ENCODE assay signal across 1 cellular context in the genomic region with DNA sequence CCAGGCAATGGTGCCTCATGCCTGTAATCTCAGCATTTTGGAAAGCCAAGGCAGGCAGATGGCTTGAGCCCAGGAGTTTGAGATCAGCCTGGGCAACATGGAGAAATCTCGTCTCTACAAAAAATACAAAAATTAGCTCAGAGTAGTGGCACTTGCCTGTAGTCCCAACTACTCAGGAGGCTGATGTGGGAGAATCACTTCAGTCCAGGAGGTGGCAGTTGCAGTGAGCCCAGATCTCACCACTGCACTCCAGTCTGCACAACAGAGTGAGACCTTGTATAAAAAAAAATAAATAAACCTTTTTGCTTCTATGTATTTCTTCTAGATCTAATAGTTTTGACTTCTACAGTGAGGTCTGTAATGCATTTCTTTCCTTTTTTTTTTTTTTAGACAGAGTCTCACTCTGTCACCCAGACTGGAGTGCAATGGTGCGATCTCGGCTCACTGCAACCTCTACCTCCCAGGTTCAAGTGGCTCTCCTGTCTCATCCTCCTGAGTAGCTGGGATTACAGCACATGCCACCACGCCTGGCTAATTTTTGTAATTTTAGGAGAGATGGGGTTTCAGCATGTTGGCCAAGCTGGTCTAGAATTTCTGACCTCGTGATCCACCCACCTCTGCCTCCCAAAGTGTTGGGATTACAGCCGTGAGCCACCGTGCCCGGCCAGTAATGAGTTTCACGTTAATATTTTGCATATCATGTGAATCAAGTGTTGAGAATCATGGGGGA.
TF ChIP-seq lines count a peak whose summit lies in the region.

No MANE protein-coding gene starts in this region.

TF ChIP-seq in GM12878, 131 proteins besides CTCF, POLR2A, EP300 and RAD21 (continued from another document):
- TF ChIP-seq, protein P1, sequence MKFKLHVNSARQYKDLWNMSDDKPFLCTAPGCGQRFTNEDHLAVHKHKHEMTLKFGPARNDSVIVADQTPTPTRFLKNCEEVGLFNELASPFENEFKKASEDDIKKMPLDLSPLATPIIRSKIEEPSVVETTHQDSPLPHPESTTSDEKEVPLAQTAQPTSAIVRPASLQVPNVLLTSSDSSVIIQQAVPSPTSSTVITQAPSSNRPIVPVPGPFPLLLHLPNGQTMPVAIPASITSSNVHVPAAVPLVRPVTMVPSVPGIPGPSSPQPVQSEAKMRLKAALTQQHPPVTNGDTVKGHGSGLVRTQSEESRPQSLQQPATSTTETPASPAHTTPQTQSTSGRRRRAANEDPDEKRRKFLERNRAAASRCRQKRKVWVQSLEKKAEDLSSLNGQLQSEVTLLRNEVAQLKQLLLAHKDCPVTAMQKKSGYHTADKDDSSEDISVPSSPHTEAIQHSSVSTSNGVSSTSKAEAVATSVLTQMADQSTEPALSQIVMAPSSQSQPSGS (IDR thresholded peaks at IDR 0.05; ENCODE audit: low read length) = no peak
- TF ChIP-seq, protein P2, sequence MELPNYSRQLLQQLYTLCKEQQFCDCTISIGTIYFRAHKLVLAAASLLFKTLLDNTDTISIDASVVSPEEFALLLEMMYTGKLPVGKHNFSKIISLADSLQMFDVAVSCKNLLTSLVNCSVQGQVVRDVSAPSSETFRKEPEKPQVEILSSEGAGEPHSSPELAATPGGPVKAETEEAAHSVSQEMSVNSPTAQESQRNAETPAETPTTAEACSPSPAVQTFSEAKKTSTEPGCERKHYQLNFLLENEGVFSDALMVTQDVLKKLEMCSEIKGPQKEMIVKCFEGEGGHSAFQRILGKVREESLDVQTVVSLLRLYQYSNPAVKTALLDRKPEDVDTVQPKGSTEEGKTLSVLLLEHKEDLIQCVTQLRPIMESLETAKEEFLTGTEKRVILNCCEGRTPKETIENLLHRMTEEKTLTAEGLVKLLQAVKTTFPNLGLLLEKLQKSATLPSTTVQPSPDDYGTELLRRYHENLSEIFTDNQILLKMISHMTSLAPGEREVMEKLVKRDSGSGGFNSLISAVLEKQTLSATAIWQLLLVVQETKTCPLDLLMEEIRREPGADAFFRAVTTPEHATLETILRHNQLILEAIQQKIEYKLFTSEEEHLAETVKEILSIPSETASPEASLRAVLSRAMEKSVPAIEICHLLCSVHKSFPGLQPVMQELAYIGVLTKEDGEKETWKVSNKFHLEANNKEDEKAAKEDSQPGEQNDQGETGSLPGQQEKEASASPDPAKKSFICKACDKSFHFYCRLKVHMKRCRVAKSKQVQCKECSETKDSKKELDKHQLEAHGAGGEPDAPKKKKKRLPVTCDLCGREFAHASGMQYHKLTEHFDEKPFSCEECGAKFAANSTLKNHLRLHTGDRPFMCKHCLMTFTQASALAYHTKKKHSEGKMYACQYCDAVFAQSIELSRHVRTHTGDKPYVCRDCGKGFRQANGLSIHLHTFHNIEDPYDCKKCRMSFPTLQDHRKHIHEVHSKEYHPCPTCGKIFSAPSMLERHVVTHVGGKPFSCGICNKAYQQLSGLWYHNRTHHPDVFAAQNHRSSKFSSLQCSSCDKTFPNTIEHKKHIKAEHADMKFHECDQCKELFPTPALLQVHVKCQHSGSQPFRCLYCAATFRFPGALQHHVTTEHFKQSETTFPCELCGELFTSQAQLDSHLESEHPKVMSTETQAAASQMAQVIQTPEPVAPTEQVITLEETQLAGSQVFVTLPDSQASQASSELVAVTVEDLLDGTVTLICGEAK (IDR thresholded peaks at IDR 0.05; ENCODE audit: borderline replicate concordance) = no peak
- TF ChIP-seq, protein P3, sequence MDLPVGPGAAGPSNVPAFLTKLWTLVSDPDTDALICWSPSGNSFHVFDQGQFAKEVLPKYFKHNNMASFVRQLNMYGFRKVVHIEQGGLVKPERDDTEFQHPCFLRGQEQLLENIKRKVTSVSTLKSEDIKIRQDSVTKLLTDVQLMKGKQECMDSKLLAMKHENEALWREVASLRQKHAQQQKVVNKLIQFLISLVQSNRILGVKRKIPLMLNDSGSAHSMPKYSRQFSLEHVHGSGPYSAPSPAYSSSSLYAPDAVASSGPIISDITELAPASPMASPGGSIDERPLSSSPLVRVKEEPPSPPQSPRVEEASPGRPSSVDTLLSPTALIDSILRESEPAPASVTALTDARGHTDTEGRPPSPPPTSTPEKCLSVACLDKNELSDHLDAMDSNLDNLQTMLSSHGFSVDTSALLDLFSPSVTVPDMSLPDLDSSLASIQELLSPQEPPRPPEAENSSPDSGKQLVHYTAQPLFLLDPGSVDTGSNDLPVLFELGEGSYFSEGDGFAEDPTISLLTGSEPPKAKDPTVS (IDR thresholded peaks at IDR 0.05; ENCODE audit: low read depth, low read length) = no peak
- TF ChIP-seq FOS (IDR thresholded peaks at IDR 0.05; ENCODE audit: borderline replicate concordance, extremely low read depth, insufficient read length) (no peak), JUND (IDR thresholded peaks at IDR 0.05; ENCODE audit: low read depth, low read length) (no peak), DPF2 (IDR thresholded peaks at IDR 0.05) (no peak), BACH1 (IDR thresholded peaks at IDR 0.05; ENCODE audit: borderline replicate concordance) (no peak), RB1 (IDR thresholded peaks at IDR 0.05; ENCODE audit: borderline replicate concordance) (no peak), MEF2B (IDR thresholded peaks at IDR 0.05; ENCODE audit: partially characterized antibody, poor library complexity, severe bottlenecking) (no peak), IKZF1 (conservative IDR thresholded peaks at IDR 0.05) (no peak)
